ENCODE assay signal across 15 cellular contexts in genomic region chr16:2687531-2688308, GRCh38. TPM values are rescaled to one million over a fixed set of nuclear protein-coding genes. Genes with fewer than 3 reads are reported as not detected.
DNase-seq lines count a peak whose midpoint lies in the region; ATAC-seq, FAIRE-seq and TF ChIP-seq lines count a peak whose summit lies in the region.
"Had no signal": no experiment of that assay in that cellular context is flagged by ENCODE, and none has a peak within 500 bp of the region (broad histone marks: within the 10 kb centered on the region; RNA-seq: fewer than 3 reads in every experiment).

No MANE protein-coding gene starts in this region.

- H3K27ac Mint-ChIP-seq in activated CD4-positive, alpha-beta T cell treated with anti-CD3 and anti-CD28 coated beads for 36 hours, result peak overlapping the region; percentile 84
- H3K27ac Mint-ChIP-seq in activated T-helper 1 cell treated with anti-CD3 and anti-CD28 coated beads, Interleukin-12 subunit alpha, Interleukin-12 subunit beta, Interleukin-2, Interleukin-4 antibody, amounts not matched to agents 30 ng/mL and 10 ng/mL and 1 ng/mL, durations not matched to agents 14 hours and 24 hours and 36 hours, result peak overlapping the region; percentile 95

- CTCF ChIA-PET in activated CD4-positive, alpha-beta T cell treated with anti-CD3 and anti-CD28 coated beads for 36 hours (lab: Charles Lee), result no interaction called here

- TF ChIP-seq CTCF in neutrophil (IDR thresholded peaks at IDR 0.05), result no peak

- H3K4me1 ChIP-seq in neutrophil (ENCODE audit: control insufficient read depth in 1 of 2, insufficient read depth in 1 of 2, low read depth in 1 of 2, low read length in 1 of 2), result peaks cover 28% of the 10 kb centered on the region in 2 experiments
- H3K4me1 ChIP-seq: A549 had no signal

- no peak for DNase-seq in activated CD4-positive, alpha-beta T cell treated with anti-CD3 and anti-CD28 coated beads for 36 hours
- no peak for DNase-seq in activated CD4-positive, alpha-beta T cell treated with anti-CD3 and anti-CD28 coated beads for 4 hours
- no peak for DNase-seq in activated T-helper 1 cell treated with anti-CD3 and anti-CD28 coated beads, Interleukin-12 subunit alpha, Interleukin-12 subunit beta, Interleukin-2, Interleukin-4 antibody, amounts not matched to agents 30 ng/mL and 10 ng/mL and 1 ng/mL, durations not matched to agents 14 hours and 24 hours and 36 hours (ENCODE audit: low spot score)
- no peak for DNase-seq in stimulated activated CD4-positive, alpha-beta T cell treated with anti-CD3 and anti-CD28 coated beads, Interleukin-2, amount 100 ng/mL, for 48 hours
- DNase-seq in RCC 7860 (ENCODE audit: low spot score), result no peak
- DNase-seq: brain microvascular endothelial cell, DND-41, NCI-H2029, T-helper 9 cell had no signal

- peaks cover 19% of the 10 kb centered on the region for H3K36me3 ChIP-seq in neutrophil
- H3K36me3 ChIP-seq: thoracic aorta had no signal

- no peaks in the 10 kb centered on the region for H3K9me3 ChIP-seq in neutrophil
- H3K9me3 ChIP-seq: A549, thoracic aorta had no signal

- peak overlapping the region; percentile 45 to 50 for H3K4me3 ChIP-seq in neutrophil (ENCODE audit: low read depth in 1 of 2, low read length in 1 of 2)
- H3K4me3 ChIP-seq: A549, thoracic aorta had no signal

- intact Hi-C loops in activated CD4-positive, alpha-beta T cell treated with anti-CD3 and anti-CD28 coated beads for 36 hours (cut with DNase I, micrococcal nuclease), result no loop called here
- intact Hi-C loops in activated T-helper 1 cell treated with anti-CD3 and anti-CD28 coated beads, Interleukin-12 subunit alpha, Interleukin-12 subunit beta, Interleukin-2, Interleukin-4 antibody, amounts not matched to agents 30 ng/mL and 10 ng/mL and 1 ng/mL, durations not matched to agents 14 hours and 24 hours and 36 hours (cut with micrococcal nuclease), result loop anchor here (10.0 kb wide), 1 partner anchor 1073 kb away; the partner anchor contains the start of genes CRAMP1 and IFT140

- peak overlapping the region; percentile 64 for H3K27ac ChIP-seq in neutrophil
- H3K27ac ChIP-seq: A549, brain microvascular endothelial cell, KMS-11, thoracic aorta had no signal

- no peak for ATAC-seq in activated CD4-positive, alpha-beta T cell treated with anti-CD3 and anti-CD28 coated beads for 36 hours
- ATAC-seq in GM21381 (IDR thresholded peaks at IDR 0.05; ENCODE audit: unreplicated experiment), result peak; percentile 1
- no peak for ATAC-seq in GM19324 (IDR thresholded peaks at IDR 0.05; ENCODE audit: low FRiP score, unreplicated experiment)
- ATAC-seq: A549 had no signal

- H3K27me3 ChIP-seq in neutrophil, result no peaks in the 10 kb centered on the region
- H3K27me3 ChIP-seq: brain microvascular endothelial cell had no signal

- H3K9me3 Mint-ChIP-seq in activated CD4-positive, alpha-beta T cell treated with anti-CD3 and anti-CD28 coated beads for 36 hours (ENCODE audit: low read depth), result no peaks in the 10 kb centered on the region
- H3K9me3 Mint-ChIP-seq in activated T-helper 1 cell treated with anti-CD3 and anti-CD28 coated beads, Interleukin-12 subunit alpha, Interleukin-12 subunit beta, Interleukin-2, Interleukin-4 antibody, amounts not matched to agents 30 ng/mL and 10 ng/mL and 1 ng/mL, durations not matched to agents 14 hours and 24 hours and 36 hours, result no peaks in the 10 kb centered on the region

- no peak for FAIRE-seq in RCC 7860 (lab: Jason Lieb, UNC)
- FAIRE-seq: A549 had no signal

- no peaks in the 10 kb centered on the region for H3K27me3 Mint-ChIP-seq in activated CD4-positive, alpha-beta T cell treated with anti-CD3 and anti-CD28 coated beads for 36 hours
- H3K27me3 Mint-ChIP-seq in activated T-helper 1 cell treated with anti-CD3 and anti-CD28 coated beads, Interleukin-12 subunit alpha, Interleukin-12 subunit beta, Interleukin-2, Interleukin-4 antibody, amounts not matched to agents 30 ng/mL and 10 ng/mL and 1 ng/mL, durations not matched to agents 14 hours and 24 hours and 36 hours (ENCODE audit: insufficient read depth), result peaks cover 2% of the 10 kb centered on the region

- H3K4me1 Mint-ChIP-seq in activated CD4-positive, alpha-beta T cell treated with anti-CD3 and anti-CD28 coated beads for 36 hours, result peaks cover 32% of the 10 kb centered on the region
- peaks cover 15% of the 10 kb centered on the region for H3K4me1 Mint-ChIP-seq in activated T-helper 1 cell treated with anti-CD3 and anti-CD28 coated beads, Interleukin-12 subunit alpha, Interleukin-12 subunit beta, Interleukin-2, Interleukin-4 antibody, amounts not matched to agents 30 ng/mL and 10 ng/mL and 1 ng/mL, durations not matched to agents 14 hours and 24 hours and 36 hours (ENCODE audit: low read depth)

- POLR2A ChIA-PET in activated CD4-positive, alpha-beta T cell treated with anti-CD3 and anti-CD28 coated beads for 36 hours (lab: Charles Lee), result no interaction called here

- peak overlapping the region; percentile 54 for H3K4me3 Mint-ChIP-seq in activated CD4-positive, alpha-beta T cell treated with anti-CD3 and anti-CD28 coated beads for 36 hours
- H3K4me3 Mint-ChIP-seq in activated T-helper 1 cell treated with anti-CD3 and anti-CD28 coated beads, Interleukin-12 subunit alpha, Interleukin-12 subunit beta, Interleukin-2, Interleukin-4 antibody, amounts not matched to agents 30 ng/mL and 10 ng/mL and 1 ng/mL, durations not matched to agents 14 hours and 24 hours and 36 hours, result peak overlapping the region; percentile 80

- H3K36me3 Mint-ChIP-seq in activated CD4-positive, alpha-beta T cell treated with anti-CD3 and anti-CD28 coated beads for 36 hours (ENCODE audit: low read depth), result no peaks in the 10 kb centered on the region
- no peaks in the 10 kb centered on the region for H3K36me3 Mint-ChIP-seq in activated T-helper 1 cell treated with anti-CD3 and anti-CD28 coated beads, Interleukin-12 subunit alpha, Interleukin-12 subunit beta, Interleukin-2, Interleukin-4 antibody, amounts not matched to agents 30 ng/mL and 10 ng/mL and 1 ng/mL, durations not matched to agents 14 hours and 24 hours and 36 hours (ENCODE audit: low read depth)

RNA-seq across cellular contexts. Expression of gene KCTD5, which starts 5.4 kb away (rescaled TPM):
- total RNA-seq in activated CD4-positive, alpha-beta T cell treated with anti-CD3 and anti-CD28 coated beads for 36 hours, result 10 to 100 TPM; 24.0 to 26.2 TPM
- 63.9 and 69.6 TPM in 2 replicates for total RNA-seq in activated T-helper 1 cell treated with anti-CD3 and anti-CD28 coated beads, Interleukin-12 subunit alpha, Interleukin-12 subunit beta, Interleukin-2, Interleukin-4 antibody, amounts not matched to agents 30 ng/mL and 10 ng/mL and 1 ng/mL, durations not matched to agents 14 hours and 24 hours and 36 hours

RNA-seq across cellular contexts. Expression of gene PRSS27, which starts 32.3 kb away (rescaled TPM):
- 1 to 10 TPM; 2.3 to 2.4 TPM for total RNA-seq in activated CD4-positive, alpha-beta T cell treated with anti-CD3 and anti-CD28 coated beads for 36 hours
- 1.7 and 1.8 TPM in 2 replicates for total RNA-seq in activated T-helper 1 cell treated with anti-CD3 and anti-CD28 coated beads, Interleukin-12 subunit alpha, Interleukin-12 subunit beta, Interleukin-2, Interleukin-4 antibody, amounts not matched to agents 30 ng/mL and 10 ng/mL and 1 ng/mL, durations not matched to agents 14 hours and 24 hours and 36 hours
